In genomic region chr9:98805506-98806272, GRCh38 we compare ENCODE assay signal across 13 cellular contexts. TPM values are rescaled to one million over a fixed set of nuclear protein-coding genes. Genes with fewer than 3 reads are reported as not detected.
DNase-seq lines count a peak whose midpoint lies in the region; ATAC-seq and TF ChIP-seq lines count a peak whose summit lies in the region.
"Had no signal": no experiment of that assay in that cellular context is flagged by ENCODE, and none has a peak within 500 bp of the region (broad histone marks: within the 10 kb centered on the region; RNA-seq: fewer than 3 reads in every experiment).

No MANE protein-coding gene starts in this region.

- H3K4me1 Mint-ChIP-seq in stimulated activated naive B cell treated with anti-CD40 and anti-IgM and Interleukin-4, amounts not matched to agents 10 μg/mL and 1 μg/mL and 100 μg/mL, for 72 hours: peaks cover 15 to 20% of the 10 kb centered on the region in 2 donors

- H2BK120ac ChIP-seq in mesenchymal stem cell (ENCODE audit: low read depth, low read length): no peak overlapping the region

- no peak overlapping the region for H4K8ac ChIP-seq in mesenchymal stem cell (ENCODE audit: low read length)

- H2BK12ac ChIP-seq in mesenchymal stem cell (ENCODE audit: low read length in 2 of 2): no peak overlapping the region

- TF ChIP-seq CTCF in AG09309 (IDR thresholded peaks at IDR 0.05; ENCODE audit: control insufficient read depth, insufficient read depth, low read depth, low read length, missing control alignments) (no peak), cardiac fibroblast (IDR thresholded peaks at IDR 0.05; ENCODE audit: low read depth, low read length) (no peak)

- H3K18ac ChIP-seq in mesenchymal stem cell (ENCODE audit: low read depth in 1 of 2, low read length in 2 of 2): no peak overlapping the region

- H3K4me2 ChIP-seq in mesenchymal stem cell (ENCODE audit: low read length, poor library complexity, severe bottlenecking): no peak overlapping the region
- H3K4me2 ChIP-seq: A549, neural progenitor cell had no signal

- ATAC-seq in GM18511 (IDR thresholded peaks at IDR 0.05; ENCODE audit: unreplicated experiment) (no peak), GM21390 (IDR thresholded peaks at IDR 0.05; ENCODE audit: unreplicated experiment) (no peak)
- ATAC-seq in stimulated activated naive B cell treated with anti-CD40 and anti-IgM and Interleukin-4, amounts not matched to agents 10 μg/mL and 1 μg/mL and 100 μg/mL, for 72 hours (replicated peaks): no peak
- ATAC-seq: heart right ventricle, left ventricle myocardium superior had no signal

- H3K4me3 ChIP-seq in AG09309 (ENCODE audit: control insufficient read depth, low read depth, low read length): no peak overlapping the region
- H3K4me3 ChIP-seq in cardiac fibroblast (replicated peaks in 1 of 2; ENCODE audit: low read depth in 2 of 2, low read length in 2 of 2): no peak overlapping the region
- no peak overlapping the region for H3K4me3 ChIP-seq in mesenchymal stem cell (ENCODE audit: insufficient read depth in 1 of 2, low read depth in 1 of 2, low read length in 2 of 2)
- H3K4me3 ChIP-seq: A549, heart right ventricle, neural progenitor cell had no signal

- no peak overlapping the region for H2BK5ac ChIP-seq in mesenchymal stem cell (ENCODE audit: low read depth, low read length, poor library complexity, severe bottlenecking)

- H3K4ac ChIP-seq in mesenchymal stem cell (ENCODE audit: low read depth in 1 of 2, low read length in 2 of 2): no peak overlapping the region

- no peaks in the 10 kb centered on the region for H3K79me1 ChIP-seq in mesenchymal stem cell (replicated peaks; ENCODE audit: low read length, poor library complexity, severe bottlenecking)

- H3K9me3 Mint-ChIP-seq in stimulated activated naive B cell treated with anti-CD40 and anti-IgM and Interleukin-4, amounts not matched to agents 10 μg/mL and 1 μg/mL and 100 μg/mL, for 72 hours: no peaks in the 10 kb centered on the region
- H3K9me3 Mint-ChIP-seq: neural progenitor cell had no signal

- H3K36me3 ChIP-seq in mesenchymal stem cell (ENCODE audit: control insufficient read depth in 1 of 2, insufficient read depth in 2 of 2, low read depth in 1 of 2, low read length in 2 of 2): no peaks in the 10 kb centered on the region
- H3K36me3 ChIP-seq: heart right ventricle, neural progenitor cell had no signal

- H2BK15ac ChIP-seq in mesenchymal stem cell (ENCODE audit: low read depth, poor library complexity, severe bottlenecking): no peak overlapping the region

- peak overlapping the region; percentile 74 for H3K9ac ChIP-seq in mesenchymal stem cell (ENCODE audit: low read length)
- H3K9ac ChIP-seq: neural progenitor cell had no signal

- H3K4me1 ChIP-seq in mesenchymal stem cell (ENCODE audit: control insufficient read depth, insufficient read depth, low read depth, low read length): peaks cover 8% of the 10 kb centered on the region

- no peak overlapping the region for H3K27ac ChIP-seq in mesenchymal stem cell (ENCODE audit: low read length, poor library complexity, severe bottlenecking)
- H3K27ac ChIP-seq: A549, heart right ventricle, neural progenitor cell had no signal

- H3K4me3 Mint-ChIP-seq in stimulated activated naive B cell treated with anti-CD40 and anti-IgM and Interleukin-4, amounts not matched to agents 10 μg/mL and 1 μg/mL and 100 μg/mL, for 72 hours: no peak overlapping the region

- peaks cover 22 to 32% of the 10 kb centered on the region in 2 donors for H3K27me3 Mint-ChIP-seq in stimulated activated naive B cell treated with anti-CD40 and anti-IgM and Interleukin-4, amounts not matched to agents 10 μg/mL and 1 μg/mL and 100 μg/mL, for 72 hours

- no peaks in the 10 kb centered on the region for H3K36me3 Mint-ChIP-seq in stimulated activated naive B cell treated with anti-CD40 and anti-IgM and Interleukin-4, amounts not matched to agents 10 μg/mL and 1 μg/mL and 100 μg/mL, for 72 hours
- H3K36me3 Mint-ChIP-seq: neural progenitor cell had no signal

- H3K14ac ChIP-seq in mesenchymal stem cell (ENCODE audit: low read length in 2 of 2): no peak overlapping the region

- H2AFZ ChIP-seq in mesenchymal stem cell (ENCODE audit: low read depth, low read length): no peak overlapping the region
- H2AFZ ChIP-seq: neural progenitor cell had no signal

- peak; percentile 34 for DNase-seq in AG09309 (ENCODE audit: low read depth)
- DNase-seq in MV-4-11 (lab: John Stamatoyannopoulos, UW): peak; percentile 80
- peak; percentile 74 to 79 for DNase-seq in cardiac fibroblast (ENCODE audit: low read depth in 2 of 2)
- DNase-seq in mesenchymal stem cell: peak; percentile 58
- DNase-seq in NCI-H1048 (lab: John Stamatoyannopoulos, UW): no peak
- no peak for DNase-seq in stimulated activated naive B cell treated with anti-CD40 and anti-IgM and Interleukin-4, amounts not matched to agents 10 μg/mL and 1 μg/mL and 100 μg/mL, for 72 hours
- DNase-seq: amygdala, heart right ventricle, left ventricle myocardium superior had no signal

- no peak overlapping the region for H2AK5ac ChIP-seq in mesenchymal stem cell (ENCODE audit: low read length, severe bottlenecking)

- no peak overlapping the region for H3K27ac Mint-ChIP-seq in stimulated activated naive B cell treated with anti-CD40 and anti-IgM and Interleukin-4, amounts not matched to agents 10 μg/mL and 1 μg/mL and 100 μg/mL, for 72 hours
- H3K27ac Mint-ChIP-seq: neural progenitor cell had no signal

- no peak overlapping the region for H3K23ac ChIP-seq in mesenchymal stem cell (ENCODE audit: low read length in 2 of 2)

- H3K9me3 ChIP-seq in mesenchymal stem cell (ENCODE audit: control insufficient read depth, low read length): no peaks in the 10 kb centered on the region
- H3K9me3 ChIP-seq: A549, heart right ventricle had no signal

- H4K91ac ChIP-seq in mesenchymal stem cell (ENCODE audit: low read length): no peak overlapping the region

- WGBS in mesenchymal stem cell: 76% methylated on average over 7 of the region's 8 CpGs

- peaks cover 0 to 44% of the 10 kb centered on the region in 2 experiments for H3K27me3 ChIP-seq in mesenchymal stem cell (ENCODE audit: control insufficient read depth in 1 of 2, insufficient read depth in 1 of 2, low read length in 2 of 2)

RNA-seq across cellular contexts. Expression of gene GALNT12, which starts 1.8 kb away (rescaled TPM):
- 0.68 TPM for polyA plus RNA-seq in mesenchymal stem cell (2013, experiment 1 of 2)
- 0.67 TPM for polyA plus RNA-seq in mesenchymal stem cell (2013, experiment 2 of 2)

RNA-seq across cellular contexts. Expression of gene ANKS6, which starts 9.3 kb away (rescaled TPM):
- polyA plus RNA-seq in mesenchymal stem cell (2013, experiment 1 of 2): 12.3 TPM
- polyA plus RNA-seq in mesenchymal stem cell (2013, experiment 2 of 2): 11.9 TPM

Comparison
In these comparisons a context has a peak if more than half of its experiments do, and no peak if none do; other contexts are left out.
1. DNase-seq: peak in AG09309 (single experiment), MV-4-11 (single experiment), cardiac fibroblast (2 of 2) and mesenchymal stem cell (single experiment); none in NCI-H1048 (single experiment) and stimulated activated naive B cell treated with anti-CD40 and anti-IgM and Interleukin-4, amounts not matched to agents 10 μg/mL and 1 μg/mL and 100 μg/mL, for 72 hours (single experiment).